ENCODE assay signal across 12 cellular contexts in the genomic region with DNA sequence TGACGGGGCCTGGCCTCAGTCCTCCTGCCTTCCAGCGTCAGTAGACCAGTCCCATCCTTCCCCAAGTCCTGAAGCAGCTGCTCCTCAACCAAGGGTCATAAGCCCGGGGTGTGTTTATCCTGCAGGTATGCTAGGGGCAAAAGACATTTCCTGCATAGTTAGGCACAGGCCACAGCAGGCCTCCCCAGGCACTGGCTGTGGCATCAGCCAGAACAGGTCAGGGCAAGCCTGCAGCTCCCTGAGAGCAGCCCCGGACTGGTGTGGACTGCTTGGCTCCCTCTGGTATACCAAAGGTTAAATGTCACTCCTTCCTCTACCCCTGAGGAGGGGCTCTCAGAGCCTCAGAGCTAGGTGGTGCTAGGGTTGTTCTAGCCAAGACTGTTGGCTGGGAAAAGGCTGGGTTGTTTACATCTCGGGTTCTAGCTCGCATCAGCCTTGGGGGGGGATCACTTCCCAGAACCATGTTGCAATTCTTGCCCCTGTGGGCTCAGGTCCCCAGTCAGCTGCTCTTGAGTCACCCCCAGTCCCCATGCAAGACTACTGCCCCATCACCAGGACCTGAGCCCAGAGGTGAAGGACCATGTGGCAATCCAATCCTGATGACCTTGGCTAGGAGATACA. TPM values are rescaled to one million over a fixed set of nuclear protein-coding genes. Genes with fewer than 3 reads are reported as not detected.
A peak's percentile ranks its signal among the peaks of the same experiment; 100 is the strongest.
DNase-seq lines count a peak whose midpoint lies in the region; ATAC-seq and TF ChIP-seq lines count a peak whose summit lies in the region.
"Had no signal": no experiment of that assay in that cellular context is flagged by ENCODE, and none has a peak within 500 bp of the region (broad histone marks: within the 10 kb centered on the region; RNA-seq: fewer than 3 reads in every experiment).

No MANE protein-coding gene starts in this region.

- H3K9me3 ChIP-seq in duodenal mucosa (ENCODE audit: control insufficient read depth in 1 of 2, low read length in 2 of 2) (no peaks in the 10 kb centered on the region), mucosa of rectum (ENCODE audit: control insufficient read depth in 2 of 2, low read length in 2 of 2) (no peaks in the 10 kb centered on the region), transverse colon (no peaks in the 10 kb centered on the region)

- H3K4me1 ChIP-seq in duodenal mucosa (ENCODE audit: control insufficient read depth in 1 of 2, insufficient read depth in 2 of 2, low read length in 2 of 2) (peaks cover 20 to 23% of the 10 kb centered on the region in 2 donors), mucosa of rectum (ENCODE audit: control insufficient read depth in 2 of 2, insufficient read depth in 2 of 2, low read length in 2 of 2) (peaks cover 10 to 17% of the 10 kb centered on the region in 2 donors), transverse colon (peaks cover 10 to 42% (median 24%) of the 10 kb centered on the region in 4 donors)

- WGBS in transverse colon (ENCODE audit: low coverage in 1 of 2), 2 donors, result 46 to 50% methylated on average over 1 to 4 of the region's 6 CpGs

- in situ Hi-C loops in transverse colon (cut with MboI; ENCODE audit: low pct_ligation_motif_present in 1 of 4, low pct_unique_long_range_greater_than_20kb in 1 of 4, low sequenced_read_pairs in 3 of 4), result loop anchor here in 1 of 4 donors (25.0 kb wide), 1 partner anchor 252 kb away; a partner anchor contains a TSS

- no peaks in the 10 kb centered on the region for H3K27me3 Mint-ChIP-seq in activated naive CD4-positive, alpha-beta T cell treated with anti-CD3 and anti-CD28 coated beads, Interleukin-2, amount 50 U/mL, for 24 hours

- H3K4me3 ChIP-seq in duodenal mucosa (ENCODE audit: low read depth in 1 of 2, low read length in 2 of 2) (peak overlapping the region; percentile 90 to 93), mucosa of rectum (ENCODE audit: low read length in 2 of 2) (peak overlapping the region; percentile 28 to 90), transverse colon (peak overlapping the region in 2 of 4 donors; percentile 97 to 98)
- H3K4me3 ChIP-seq: cardiac muscle cell had no signal

- H3K36me3 ChIP-seq in duodenal mucosa (ENCODE audit: control insufficient read depth in 1 of 2, insufficient read depth in 2 of 2, low read length in 2 of 2), result peaks cover 17 to 37% of the 10 kb centered on the region in 2 donors
- H3K36me3 ChIP-seq in mucosa of rectum (ENCODE audit: control insufficient read depth in 2 of 2, insufficient read depth in 2 of 2, low read length in 2 of 2), result peaks cover 26 to 36% of the 10 kb centered on the region in 2 donors
- peaks cover 0 to 26% (median 8%) of the 10 kb centered on the region in 4 donors for H3K36me3 ChIP-seq in transverse colon

- no peaks in the 10 kb centered on the region for H3K9me3 Mint-ChIP-seq in activated naive CD4-positive, alpha-beta T cell treated with anti-CD3 and anti-CD28 coated beads, Interleukin-2, amount 50 U/mL, for 24 hours

- no peaks in the 10 kb centered on the region for H3K27me3 ChIP-seq in duodenal mucosa (ENCODE audit: control insufficient read depth in 1 of 2, insufficient read depth in 2 of 2, low read length in 2 of 2)
- no peaks in the 10 kb centered on the region for H3K27me3 ChIP-seq in mucosa of rectum (ENCODE audit: control insufficient read depth in 2 of 2, insufficient read depth in 2 of 2, low read length in 2 of 2)
- H3K27me3 ChIP-seq in transverse colon, result no peaks in the 10 kb centered on the region
- H3K27me3 ChIP-seq: cardiac muscle cell had no signal

- peaks cover 29% of the 10 kb centered on the region for H3K4me1 Mint-ChIP-seq in activated naive CD4-positive, alpha-beta T cell treated with anti-CD3 and anti-CD28 coated beads, Interleukin-2, amount 50 U/mL, for 24 hours

- no peak overlapping the region for H3K4me3 Mint-ChIP-seq in activated naive CD4-positive, alpha-beta T cell treated with anti-CD3 and anti-CD28 coated beads, Interleukin-2, amount 50 U/mL, for 24 hours

- no peak for TF ChIP-seq EP300 in transverse colon (IDR thresholded peaks at IDR 0.05; ENCODE audit: low read depth)

- no peak for TF ChIP-seq POLR2A in transverse colon (IDR thresholded peaks at IDR 0.05)

- H3K9ac ChIP-seq in duodenal mucosa (ENCODE audit: low read depth in 1 of 2, low read length in 2 of 2) (peak overlapping the region in 1 of 2 donors; percentile 97), mucosa of rectum (ENCODE audit: low read depth in 1 of 2, low read length in 2 of 2) (peak overlapping the region in 1 of 2 donors; percentile 96)

- DNase-seq in activated naive CD4-positive, alpha-beta T cell treated with Interleukin-2 at 50 U/mL for 16 hours, result no peak
- DNase-seq in transverse colon (peak; percentile 29), SHP77 (lab: John Stamatoyannopoulos, UW) (no peak)
- DNase-seq: activated CD4-positive, CD25-positive, alpha-beta regulatory T cell; midbrain; NCI-H446 treated with DMSO at 0.1 percent for 48 hours had no signal

- peak overlapping the region; percentile 55 for H3K27ac Mint-ChIP-seq in activated naive CD4-positive, alpha-beta T cell treated with anti-CD3 and anti-CD28 coated beads, Interleukin-2, amount 50 U/mL, for 24 hours

- peaks cover 8% of the 10 kb centered on the region for H3K36me3 Mint-ChIP-seq in activated naive CD4-positive, alpha-beta T cell treated with anti-CD3 and anti-CD28 coated beads, Interleukin-2, amount 50 U/mL, for 24 hours

- no peak for TF ChIP-seq CTCF in transverse colon (IDR thresholded peaks at IDR 0.05)

- intact Hi-C loops in transverse colon (cut with DNase I; ENCODE audit: low total_unique reads), result no loop called here

- no peak for ATAC-seq in HG02571 (IDR thresholded peaks at IDR 0.05; ENCODE audit: unreplicated experiment)
- ATAC-seq in GM19328 (IDR thresholded peaks at IDR 0.05; ENCODE audit: unreplicated experiment), result no peak

- H3K27ac ChIP-seq in duodenal mucosa (ENCODE audit: low read depth, low read length) (no peak overlapping the region), mucosa of rectum (ENCODE audit: low read depth in 2 of 2, low read length in 2 of 2) (peak overlapping the region in 1 of 2 donors; percentile 88), transverse colon (peak overlapping the region; percentile 94 to 98 (median 96))
- H3K27ac ChIP-seq: cardiac muscle cell had no signal

RNA-seq across cellular contexts. Expression of a gene that starts 2.9 kb away (rescaled TPM):
- 10 to 100 TPM; 59.5 to 91.6 (median 73.1) TPM for total RNA-seq in transverse colon

RNA-seq across cellular contexts. Expression of a gene that starts 9.6 kb away (rescaled TPM):
- total RNA-seq in transverse colon, result 10 to 100 TPM in 2 of 4 donors, 1 to 10 TPM in 1, not detected in 1; 7.5 to 44.3 (median 23.8) TPM

RNA-seq across cellular contexts. Expression of a gene that starts 24.0 kb away (rescaled TPM):
- 10 to 100 TPM in 3 of 4 donors, under 1 TPM in 1; 1.00 to 67.0 (median 33.6) TPM for total RNA-seq in transverse colon

RNA-seq across cellular contexts. Expression of a gene that starts 32.3 kb away (rescaled TPM):
- total RNA-seq in transverse colon, result 100 to 1,000 TPM in 3 of 4 donors, 10 to 100 TPM in 1; 88.8 to 232 (median 180) TPM

RNA-seq across cellular contexts. Expression of a gene that starts 43.8 kb away (rescaled TPM):
- 1 to 10 TPM in 2 of 4 donors, under 1 TPM in 1, not detected in 1; 0.27 to 5.2 (median 2.1) TPM for total RNA-seq in transverse colon
